In the genomic region with DNA sequence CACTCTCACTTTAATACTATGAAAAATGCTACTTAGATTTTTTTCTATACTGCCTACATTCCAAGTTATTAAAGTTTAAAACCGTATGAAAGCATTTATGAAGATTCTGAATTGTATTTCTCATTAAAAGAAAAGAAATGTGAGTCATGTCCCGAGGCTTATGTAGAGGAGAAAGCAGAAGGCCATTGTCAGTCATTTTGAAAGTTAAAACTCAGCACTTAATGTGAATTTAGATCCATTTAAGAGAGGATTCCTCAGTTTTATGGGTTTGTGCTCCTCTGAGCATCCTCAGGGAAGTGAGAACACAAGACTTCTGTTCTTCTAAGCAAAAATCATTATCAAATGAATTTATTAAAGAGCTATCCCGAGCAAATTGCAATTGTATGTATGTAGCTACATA, we compare ENCODE assay signal across 1 cellular context.
TF ChIP-seq lines count a peak whose summit lies in the region.

No MANE protein-coding gene starts in this region.

TF ChIP-seq in HCT116, 20 proteins besides CTCF, POLR2A, EP300 and RAD21 (continued from another document):
- TF ChIP-seq, protein P1, sequence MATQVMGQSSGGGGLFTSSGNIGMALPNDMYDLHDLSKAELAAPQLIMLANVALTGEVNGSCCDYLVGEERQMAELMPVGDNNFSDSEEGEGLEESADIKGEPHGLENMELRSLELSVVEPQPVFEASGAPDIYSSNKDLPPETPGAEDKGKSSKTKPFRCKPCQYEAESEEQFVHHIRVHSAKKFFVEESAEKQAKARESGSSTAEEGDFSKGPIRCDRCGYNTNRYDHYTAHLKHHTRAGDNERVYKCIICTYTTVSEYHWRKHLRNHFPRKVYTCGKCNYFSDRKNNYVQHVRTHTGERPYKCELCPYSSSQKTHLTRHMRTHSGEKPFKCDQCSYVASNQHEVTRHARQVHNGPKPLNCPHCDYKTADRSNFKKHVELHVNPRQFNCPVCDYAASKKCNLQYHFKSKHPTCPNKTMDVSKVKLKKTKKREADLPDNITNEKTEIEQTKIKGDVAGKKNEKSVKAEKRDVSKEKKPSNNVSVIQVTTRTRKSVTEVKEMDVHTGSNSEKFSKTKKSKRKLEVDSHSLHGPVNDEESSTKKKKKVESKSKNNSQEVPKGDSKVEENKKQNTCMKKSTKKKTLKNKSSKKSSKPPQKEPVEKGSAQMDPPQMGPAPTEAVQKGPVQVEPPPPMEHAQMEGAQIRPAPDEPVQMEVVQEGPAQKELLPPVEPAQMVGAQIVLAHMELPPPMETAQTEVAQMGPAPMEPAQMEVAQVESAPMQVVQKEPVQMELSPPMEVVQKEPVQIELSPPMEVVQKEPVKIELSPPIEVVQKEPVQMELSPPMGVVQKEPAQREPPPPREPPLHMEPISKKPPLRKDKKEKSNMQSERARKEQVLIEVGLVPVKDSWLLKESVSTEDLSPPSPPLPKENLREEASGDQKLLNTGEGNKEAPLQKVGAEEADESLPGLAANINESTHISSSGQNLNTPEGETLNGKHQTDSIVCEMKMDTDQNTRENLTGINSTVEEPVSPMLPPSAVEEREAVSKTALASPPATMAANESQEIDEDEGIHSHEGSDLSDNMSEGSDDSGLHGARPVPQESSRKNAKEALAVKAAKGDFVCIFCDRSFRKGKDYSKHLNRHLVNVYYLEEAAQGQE (IDR thresholded peaks at IDR 0.05; ENCODE audit: low read depth): no peak
- no peak for TF ChIP-seq ZBTB33 (IDR thresholded peaks at IDR 0.05; ENCODE audit: extremely low read depth, insufficient replicate concordance, low read length)
- TF ChIP-seq EZH2phosphoT487 (IDR thresholded peaks at IDR 0.05; ENCODE audit: borderline replicate concordance): no peak
- TF ChIP-seq FOSL1 (IDR thresholded peaks at IDR 0.05; ENCODE audit: low read depth): no peak
- TF ChIP-seq TCF7L2 (IDR thresholded peaks at IDR 0.05; ENCODE audit: borderline replicate concordance, extremely low read depth, insufficient read depth, insufficient read length): no peak
- TF ChIP-seq, protein P2, sequence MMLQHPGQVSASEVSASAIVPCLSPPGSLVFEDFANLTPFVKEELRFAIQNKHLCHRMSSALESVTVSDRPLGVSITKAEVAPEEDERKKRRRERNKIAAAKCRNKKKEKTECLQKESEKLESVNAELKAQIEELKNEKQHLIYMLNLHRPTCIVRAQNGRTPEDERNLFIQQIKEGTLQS (IDR thresholded peaks at IDR 0.05): no peak
- TF ChIP-seq CEBPB (IDR thresholded peaks at IDR 0.05; ENCODE audit: low read depth): no peak
